17 cellular contexts compared by ENCODE assay signal in genomic region chr4:6951880-6952381, GRCh38. TPM values are rescaled to one million over a fixed set of nuclear protein-coding genes. Genes with fewer than 3 reads are reported as not detected.
DNase-seq lines count a peak whose midpoint lies in the region; ATAC-seq and TF ChIP-seq lines count a peak whose summit lies in the region.
"Had no signal": no experiment of that assay in that cellular context is flagged by ENCODE, and none has a peak within 500 bp of the region (broad histone marks: within the 10 kb centered on the region; RNA-seq: fewer than 3 reads in every experiment).

No MANE protein-coding gene starts in this region.

- H3K79me2 ChIP-seq in mesendoderm (ENCODE audit: control insufficient read depth, insufficient read depth, low read length): peaks cover 1% of the 10 kb centered on the region

- H4K5ac ChIP-seq in mesendoderm (ENCODE audit: low read length): no peak overlapping the region

- H3K9me3 Mint-ChIP-seq in T-helper 1 cell treated with Interleukin-12 subunit alpha and Interleukin-12 subunit beta and Interleukin-4 antibody, amounts not matched to agents 30 μg/mL and 1 μg/mL, for 36 hours: no peaks in the 10 kb centered on the region
- H3K9me3 Mint-ChIP-seq in Calu3 (ENCODE audit: low read depth, unreplicated experiment): no peaks in the 10 kb centered on the region
- H3K9me3 Mint-ChIP-seq in activated CD8-positive, alpha-beta T cell treated with anti-CD3 and anti-CD28 coated beads for 36 hours: no peaks in the 10 kb centered on the region
- H3K9me3 Mint-ChIP-seq: CD4-positive, alpha-beta T cell; memory B cell had no signal

- H3K4me3 Mint-ChIP-seq in T-helper 1 cell treated with Interleukin-12 subunit alpha and Interleukin-12 subunit beta and Interleukin-4 antibody, amounts not matched to agents 30 μg/mL and 1 μg/mL, for 36 hours: no peak overlapping the region
- H3K4me3 Mint-ChIP-seq in Calu3 (ENCODE audit: low read depth, unreplicated experiment): peak overlapping the region; percentile 7
- H3K4me3 Mint-ChIP-seq in activated CD8-positive, alpha-beta T cell treated with anti-CD3 and anti-CD28 coated beads for 36 hours: no peak overlapping the region
- H3K4me3 Mint-ChIP-seq: memory B cell had no signal

- peaks cover 1% of the 10 kb centered on the region for H3K79me1 ChIP-seq in mesendoderm (ENCODE audit: low read length)

- H3K27ac ChIP-seq in mesendoderm (ENCODE audit: low read depth, low read length) (peak overlapping the region; percentile 36), RWPE1 (no peak overlapping the region)
- H3K27ac ChIP-seq: colonic mucosa, vagina had no signal

- H3K27me3 ChIP-seq in mesendoderm (ENCODE audit: insufficient read depth, low read length, poor library complexity): no peaks in the 10 kb centered on the region
- H3K27me3 ChIP-seq: colonic mucosa, vagina had no signal

- peaks cover 22% of the 10 kb centered on the region for H3K4me1 Mint-ChIP-seq in T-helper 1 cell treated with Interleukin-12 subunit alpha and Interleukin-12 subunit beta and Interleukin-4 antibody, amounts not matched to agents 30 μg/mL and 1 μg/mL, for 36 hours (ENCODE audit: low read depth)
- peaks cover 22% of the 10 kb centered on the region for H3K4me1 Mint-ChIP-seq in Calu3 (ENCODE audit: low read depth, unreplicated experiment)
- peaks cover 62% of the 10 kb centered on the region for H3K4me1 Mint-ChIP-seq in activated CD8-positive, alpha-beta T cell treated with anti-CD3 and anti-CD28 coated beads for 36 hours (ENCODE audit: low read depth)

- H3K4me3 ChIP-seq in mesendoderm (ENCODE audit: low read length) (no peak overlapping the region), lower leg skin (ENCODE audit: low read depth, poor library complexity, severe bottlenecking) (no peak overlapping the region)
- H3K4me3 ChIP-seq: colonic mucosa, GM12878, vagina had no signal

- no peaks in the 10 kb centered on the region for H3K27me3 Mint-ChIP-seq in T-helper 1 cell treated with Interleukin-12 subunit alpha and Interleukin-12 subunit beta and Interleukin-4 antibody, amounts not matched to agents 30 μg/mL and 1 μg/mL, for 36 hours (ENCODE audit: low read depth)
- H3K27me3 Mint-ChIP-seq in Calu3 (ENCODE audit: unreplicated experiment): no peaks in the 10 kb centered on the region
- H3K27me3 Mint-ChIP-seq in activated CD8-positive, alpha-beta T cell treated with anti-CD3 and anti-CD28 coated beads for 36 hours: no peaks in the 10 kb centered on the region
- H3K27me3 Mint-ChIP-seq: CD4-positive, alpha-beta T cell; memory B cell had no signal

- no peak for TF ChIP-seq CTCF in Calu3 (IDR thresholded peaks at IDR 0.05; ENCODE audit: unreplicated experiment)
- no peak for TF ChIP-seq CTCF in activated CD8-positive, alpha-beta T cell treated with anti-CD3 and anti-CD28 coated beads for 36 hours (IDR thresholded peaks at IDR 0.05)
- no peak for TF ChIP-seq CTCF in lower leg skin (IDR thresholded peaks at IDR 0.05)
- no peak for TF ChIP-seq CTCF in RWPE1 (conservative IDR thresholded peaks at IDR 0.05; ENCODE audit: low read depth)

- no peak overlapping the region for H2BK120ac ChIP-seq in mesendoderm (ENCODE audit: low read depth, low read length)

- no peak overlapping the region for H3K4ac ChIP-seq in mesendoderm (ENCODE audit: low read depth, low read length)

- DNase-seq in T-helper 1 cell (no peak), Calu3 (no peak), mesendoderm (peak; percentile 92), lower leg skin (ENCODE audit: low spot score in 2 of 2) (no peak), RWPE1 (ENCODE audit: low spot score) (no peak), KG1 (lab: John Stamatoyannopoulos, UW) (no peak)
- no peak for DNase-seq in activated CD8-positive, alpha-beta T cell treated with anti-CD3 and anti-CD28 coated beads for 36 hours
- DNase-seq: activated gamma-delta T cell; CD4-positive, alpha-beta T cell; colonic mucosa; NCI-H1694 treated with DMSO at 0.1 percent for 48 hours; stimulated activated CD4-positive, alpha-beta T cell treated with anti-CD3 and anti-CD28 coated beads, Interleukin-15, amount 100 ng/mL, for 24 hours; T1000 had no signal

- 100% methylated on average over 1 of the region's 13 CpGs for WGBS in mesendoderm (ENCODE audit: extremely low coverage, insufficient coverage, low lambda C conversion rate)
- 79 to 82% methylated on average over 13 of the region's 13 CpGs for WGBS in lower leg skin, 2 donors

- peak overlapping the region; percentile 4 for H3K56ac ChIP-seq in mesendoderm (ENCODE audit: low read length)

- ATAC-seq in activated CD8-positive, alpha-beta T cell treated with anti-CD3 and anti-CD28 coated beads for 36 hours: peak; percentile 34
- ATAC-seq: GM12878 had no signal

- intact Hi-C loops in Calu3 (cut with micrococcal nuclease; ENCODE audit: unreplicated experiment) (no loop called here), lower leg skin (cut with DNase I; ENCODE audit: low total_unique reads) (no loop called here)
- intact Hi-C loops in activated CD8-positive, alpha-beta T cell treated with anti-CD3 and anti-CD28 coated beads for 36 hours (cut with micrococcal nuclease): no loop called here

- CTCF ChIA-PET in Calu3 (lab: Charles Lee): no interaction called here
- CTCF ChIA-PET in activated CD8-positive, alpha-beta T cell treated with anti-CD3 and anti-CD28 coated beads for 36 hours (lab: Charles Lee): no interaction called here
- CTCF ChIA-PET in RWPE1 (lab: Yijun Ruan, JAX): no interaction called here

- H4K8ac ChIP-seq in mesendoderm (ENCODE audit: low read depth, low read length): no peak overlapping the region

- no peak overlapping the region for H3K9ac ChIP-seq in mesendoderm (ENCODE audit: low read length)

- peaks cover 7% of the 10 kb centered on the region for H3K36me3 Mint-ChIP-seq in T-helper 1 cell treated with Interleukin-12 subunit alpha and Interleukin-12 subunit beta and Interleukin-4 antibody, amounts not matched to agents 30 μg/mL and 1 μg/mL, for 36 hours (ENCODE audit: low read depth)
- no peaks in the 10 kb centered on the region for H3K36me3 Mint-ChIP-seq in Calu3 (ENCODE audit: insufficient read depth, unreplicated experiment)
- H3K36me3 Mint-ChIP-seq in activated CD8-positive, alpha-beta T cell treated with anti-CD3 and anti-CD28 coated beads for 36 hours (ENCODE audit: low read depth): no peaks in the 10 kb centered on the region
- H3K36me3 Mint-ChIP-seq: memory B cell had no signal

- TF ChIP-seq POLR2A in lower leg skin (IDR thresholded peaks at IDR 0.05): no peak

- no peak overlapping the region for H3K23ac ChIP-seq in mesendoderm (ENCODE audit: low read length)

- H3K4me2 ChIP-seq in mesendoderm (ENCODE audit: low read length): no peak overlapping the region

- BruUV-seq in Calu3 (replicated peaks; lab: Mats Ljungman, UMichigan): no TSS peak

- peak overlapping the region; percentile 5 for H3K27ac Mint-ChIP-seq in T-helper 1 cell treated with Interleukin-12 subunit alpha and Interleukin-12 subunit beta and Interleukin-4 antibody, amounts not matched to agents 30 μg/mL and 1 μg/mL, for 36 hours
- H3K27ac Mint-ChIP-seq in Calu3 (ENCODE audit: unreplicated experiment): no peak overlapping the region
- H3K27ac Mint-ChIP-seq in activated CD8-positive, alpha-beta T cell treated with anti-CD3 and anti-CD28 coated beads for 36 hours: peak overlapping the region; percentile 23
- H3K27ac Mint-ChIP-seq: CD4-positive, alpha-beta T cell; memory B cell had no signal

- H2BK5ac ChIP-seq in mesendoderm (ENCODE audit: low read length): no peak overlapping the region

- no peak overlapping the region for H3K18ac ChIP-seq in mesendoderm (ENCODE audit: low read length)

- no peaks in the 10 kb centered on the region for H3K36me3 ChIP-seq in mesendoderm (ENCODE audit: control insufficient read depth, insufficient read depth, low read length)
- H3K36me3 ChIP-seq: colonic mucosa, vagina had no signal

- H2BK15ac ChIP-seq in mesendoderm (replicated peaks; ENCODE audit: low read depth): no peak overlapping the region

- POLR2A ChIA-PET in activated CD8-positive, alpha-beta T cell treated with anti-CD3 and anti-CD28 coated beads for 36 hours (lab: Charles Lee): interaction anchor here (0.7 kb wide), 1 partner anchor 35 kb away, joined by 6 read pairs; no protein-coding TSS in a partner anchor
- POLR2A ChIA-PET in RWPE1 (lab: Yijun Ruan, JAX; ENCODE audit: low non-redundant PET): no interaction called here

- H3K4me1 ChIP-seq in mesendoderm (ENCODE audit: control insufficient read depth, low read depth, low read length): peaks cover 6% of the 10 kb centered on the region

- H2AK5ac ChIP-seq in mesendoderm (ENCODE audit: low read length): no peak overlapping the region

RNA-seq across cellular contexts. Expression of gene TBC1D14, which starts 42.3 kb away (rescaled TPM):
- 26.1 and 26.4 TPM in 2 replicates for total RNA-seq in Calu3 (2022)
- total RNA-seq in activated CD8-positive, alpha-beta T cell treated with anti-CD3 and anti-CD28 coated beads for 36 hours: 10 to 100 TPM; 34.7 to 36.3 TPM
- 28.0 TPM for polyA plus RNA-seq in mesendoderm (2013, experiment 1 of 2)
- polyA plus RNA-seq in mesendoderm (2013, experiment 2 of 2): 30.1 TPM
- 100 to 1,000 TPM in 1 of 4 donors, 10 to 100 TPM in 3; 54.7 to 101 (median 73.3) TPM for total RNA-seq in lower leg skin
